ENCODE assay signal across 7 cellular contexts in genomic region chr10:94800551-94800950, GRCh38. TPM values are rescaled to one million over a fixed set of nuclear protein-coding genes. Genes with fewer than 3 reads are reported as not detected.
"Had no signal": no experiment of that assay in that cellular context is flagged by ENCODE, and none has a peak within 500 bp of the region (broad histone marks: within the 10 kb centered on the region; RNA-seq: fewer than 3 reads in every experiment).

No MANE protein-coding gene starts in this region.

RNA-seq across cellular contexts. Expression of gene CYP2C19, which starts 38.1 kb away (rescaled TPM):
- total RNA-seq: OCI-LY7, PC-3, PC-9, Right ventricle myocardium inferior, SJCRH30, SJSA1, SK-MEL-5 had no signal
